ENCODE assay signal across 8 cellular contexts in the genomic region with DNA sequence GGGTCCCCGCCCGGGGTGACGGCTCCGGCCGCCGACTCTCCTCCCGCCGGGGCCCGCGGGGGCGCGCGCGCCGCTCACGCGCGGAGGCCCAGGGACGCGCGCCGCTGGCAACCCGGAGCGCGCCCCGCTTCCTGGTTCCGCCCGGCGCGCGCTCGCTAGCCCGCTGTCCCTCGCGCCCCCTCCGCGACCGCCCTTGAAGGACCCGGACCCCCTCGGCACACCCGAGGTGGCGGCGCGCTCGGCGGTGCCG. TPM values are rescaled to one million over a fixed set of nuclear protein-coding genes. Genes with fewer than 3 reads are reported as not detected.
DNase-seq lines count a peak whose midpoint lies in the region; ATAC-seq and TF ChIP-seq lines count a peak whose summit lies in the region.

A gene (minus strand): TSS at position 33 of the 250 bp plus-strand sequence. CDS start 44,264 bp downstream, outside the sequence.

- H3K9ac ChIP-seq in Karpas-422 (ENCODE audit: low read length) = peak within 1 kb of the TSS; percentile 96

- peaks cover 46% of the 10 kb centered on the region for H3K79me2 ChIP-seq in Karpas-422 (ENCODE audit: low read length)

- ATAC-seq in GM21360 (IDR thresholded peaks at IDR 0.05; ENCODE audit: unreplicated experiment) (peak; percentile 77), GM19351 (IDR thresholded peaks at IDR 0.05; ENCODE audit: unreplicated experiment) (no peak)

- no peaks in the 10 kb centered on the region for H4K20me1 ChIP-seq in Karpas-422 (ENCODE audit: insufficient read depth, low read depth, low read length)

- H3K4me1 ChIP-seq in Karpas-422 (ENCODE audit: low read length) = peaks cover 56% of the 10 kb centered on the region

- TF ChIP-seq CTCF in astrocyte of the spinal cord (IDR thresholded peaks at IDR 0.05; ENCODE audit: low read depth, low read length) = no peak
- TF ChIP-seq CTCF in retinal pigment epithelial cell (conservative IDR thresholded peaks at IDR 0.05; ENCODE audit: low read depth, low read length) = no peak

- peak within 1 kb of the TSS; percentile 94 for H3K27ac ChIP-seq in Karpas-422 (ENCODE audit: low read length)

- peak within 1 kb of the TSS; percentile 96 for H3K4me3 ChIP-seq in Karpas-422 (ENCODE audit: low read length)
- H3K4me3 ChIP-seq in astrocyte of the spinal cord (ENCODE audit: low read depth, low read length) = peak within 1 kb of the TSS; percentile 80
- H3K4me3 ChIP-seq in retinal pigment epithelial cell (ENCODE audit: low read length) = peak within 1 kb of the TSS; percentile 82

- H2AFZ ChIP-seq in Karpas-422 (ENCODE audit: low read length) = 0 out of 2 replicates have a peak within 1 kb of the TSS, but pooled peaks have one; percentile 5

- no peaks in the 10 kb centered on the region for H3K9me2 ChIP-seq in Karpas-422 (replicated peaks; ENCODE audit: insufficient read depth, low read length)

- no peaks in the 10 kb centered on the region for H3K27me3 ChIP-seq in Karpas-422 (ENCODE audit: low read length)

- no peaks in the 10 kb centered on the region for H3K9me3 ChIP-seq in Karpas-422 (ENCODE audit: low read length)

- DNase-seq in COR-L47 (lab: John Stamatoyannopoulos, UW) = peak; percentile 61
- peak; percentile 92 for DNase-seq in Karpas-422
- DNase-seq in T-helper 9 cell = peak; percentile 48
- no peak for DNase-seq in astrocyte of the spinal cord (ENCODE audit: low read depth, low spot score)
- DNase-seq in hypothalamus (lab: John Stamatoyannopoulos, UW) = peak in 38 of 51 donors; percentile 23 to 85 (median 56)
- no peak for DNase-seq in retinal pigment epithelial cell (ENCODE audit: low read depth)

- no peaks in the 10 kb centered on the region for H3K36me3 ChIP-seq in Karpas-422 (ENCODE audit: insufficient read depth, low read length)

- in situ Hi-C loops in astrocyte of the spinal cord (cut with HindIII; ENCODE audit: low sequenced_read_pairs) = no loop called here

- peak within 1 kb of the TSS; percentile 92 for H3K4me2 ChIP-seq in Karpas-422 (ENCODE audit: low read depth, low read length, poor library complexity, severe bottlenecking)

RNA-seq across cellular contexts. Expression of the gene that starts here (rescaled TPM):
- 110 and 142 TPM in 2 replicates for total RNA-seq in Karpas-422 (2014; rRNA removed; shearing (Covaris generic); ENCODE audit: low replicate concordance)

Comparison
In these comparisons a context has a peak if more than half of its experiments do, and no peak if none do; other contexts are left out.
1. DNase-seq: peak in COR-L47 (single experiment), Karpas-422 (single experiment), T-helper 9 cell (single experiment) and hypothalamus (38 of 51); none in astrocyte of the spinal cord (single experiment) and retinal pigment epithelial cell (single experiment).
2. Peak in every context shown above with its lines, with median percentiles within 50 percentile points of each other: H3K4me3 ChIP-seq.